ENCODE assay signal across 6 cellular contexts in the genomic region with DNA sequence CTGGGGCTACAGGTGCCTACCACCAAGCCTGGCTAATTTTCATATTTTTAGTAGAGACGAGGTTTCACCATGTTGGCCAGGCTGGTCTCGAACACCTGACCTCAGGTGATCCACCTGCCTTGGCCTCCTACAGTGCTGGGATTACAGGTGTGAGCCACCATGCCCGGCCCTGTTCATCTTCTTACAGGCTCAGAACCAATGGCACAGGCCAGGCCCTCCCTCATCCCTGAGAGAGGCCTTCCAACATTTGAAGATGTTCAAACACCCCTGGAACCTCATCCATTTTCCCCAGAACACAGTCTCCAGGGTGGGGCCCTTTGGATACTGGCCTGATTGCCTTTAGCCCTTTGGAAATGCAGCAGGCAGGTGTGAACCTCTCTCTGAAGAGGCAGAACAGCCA. TPM values are rescaled to one million over a fixed set of nuclear protein-coding genes. Genes with fewer than 3 reads are reported as not detected.
"Had no signal": no experiment of that assay in that cellular context is flagged by ENCODE, and none has a peak within 500 bp of the region (broad histone marks: within the 10 kb centered on the region; RNA-seq: fewer than 3 reads in every experiment).

No MANE protein-coding gene starts in this region.

RNA-seq across cellular contexts. Expression of gene FER1L5, which starts 23.2 kb away (rescaled TPM):
- total RNA-seq: activated T-helper 2 cell treated with anti-CD3 and anti-CD28 coated beads, Interferon-gamma antibody, Interleukin-2, Interleukin-4, amounts not matched to agents 10 μg/mL and 5 μg/mL and 100 μg/mL, durations not matched to agents 14 hours and 24 hours and 36 hours; kidney epithelial cell; lower leg skin; mononuclear cell; naive thymus-derived CD8-positive, alpha-beta T cell; subcutaneous adipose tissue had no signal
